8 cellular contexts compared by ENCODE assay signal in the genomic region with DNA sequence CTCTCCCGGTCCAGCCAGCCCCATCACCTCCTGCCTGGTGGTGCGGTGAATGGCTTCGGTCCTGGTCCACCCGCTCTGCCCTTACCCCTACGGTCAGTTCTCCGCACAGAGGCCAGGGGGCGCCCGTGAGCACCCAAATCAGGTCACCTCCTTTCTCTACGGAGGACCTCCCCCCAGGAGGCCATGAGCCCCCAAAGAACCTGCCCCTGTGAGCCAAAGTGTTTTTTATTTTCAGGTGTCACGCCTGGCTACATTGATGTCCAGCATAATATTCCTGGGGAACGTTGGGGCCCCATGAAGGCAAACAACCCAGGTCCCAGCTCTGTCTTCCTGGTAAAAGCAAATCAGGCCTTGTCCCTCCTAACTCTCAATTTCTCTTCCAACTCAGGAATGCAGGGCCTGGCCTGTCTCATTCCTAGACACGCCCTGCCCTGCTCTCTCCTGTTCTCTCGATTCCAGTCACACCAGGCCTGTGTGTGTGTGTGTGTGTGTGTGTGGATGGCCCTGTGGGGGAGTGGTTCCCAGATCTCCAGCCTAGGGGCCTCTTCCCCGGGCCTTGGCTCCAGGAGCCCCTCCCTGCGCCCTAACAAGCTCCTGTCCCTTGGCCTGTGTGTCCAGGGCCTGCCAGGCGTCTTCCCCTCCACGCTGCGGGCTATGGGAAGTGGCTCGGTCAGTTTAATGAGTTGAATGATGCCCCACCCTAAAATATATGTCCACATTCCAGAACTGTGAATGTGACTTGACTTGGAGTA. TPM values are rescaled to one million over a fixed set of nuclear protein-coding genes. Genes with fewer than 3 reads are reported as not detected.
DNase-seq lines count a peak whose midpoint lies in the region; ATAC-seq and TF ChIP-seq lines count a peak whose summit lies in the region.

No MANE protein-coding gene starts in this region.

- H3K4me3 ChIP-seq in Peyer's patch (no peak overlapping the region), retinal pigment epithelial cell (ENCODE audit: low read length) (no peak overlapping the region), ovary (no peak overlapping the region)

- no peaks in the 10 kb centered on the region for H3K36me3 Mint-ChIP-seq in activated T-helper 17 cell treated with anti-CD3 and anti-CD28 coated beads, Interleukin-2, amount 50 U/mL, for 72 hours (ENCODE audit: low read depth)

- TF ChIP-seq EP300 in ovary (IDR thresholded peaks at IDR 0.05), result no peak

- H3K4me3 Mint-ChIP-seq in activated T-helper 17 cell treated with anti-CD3 and anti-CD28 coated beads, Interleukin-2, amount 50 U/mL, for 72 hours, result peak overlapping the region; percentile 46

- H3K4me1 ChIP-seq in Peyer's patch, result peaks cover 0 to 9% (median 0%) of the 10 kb centered on the region in 4 donors
- no peaks in the 10 kb centered on the region for H3K4me1 ChIP-seq in ovary (ENCODE audit: insufficient read depth)

- peak overlapping the region; percentile 70 for H3K27ac Mint-ChIP-seq in activated T-helper 17 cell treated with anti-CD3 and anti-CD28 coated beads, Interleukin-2, amount 50 U/mL, for 72 hours

- TF ChIP-seq POLR2A in Peyer's patch (IDR thresholded peaks at IDR 0.05) (no peak), ovary (IDR thresholded peaks at IDR 0.05) (no peak)

- H3K27me3 ChIP-seq in Peyer's patch (no peaks in the 10 kb centered on the region), ovary (no peaks in the 10 kb centered on the region)

- no peaks in the 10 kb centered on the region for H3K27me3 Mint-ChIP-seq in activated T-helper 17 cell treated with anti-CD3 and anti-CD28 coated beads, Interleukin-2, amount 50 U/mL, for 72 hours

- WGBS in ovary, 3 donors, result 50 to 57% (median 53%) methylated on average over 19 of the region's 19 CpGs

- H3K4me1 Mint-ChIP-seq in activated T-helper 17 cell treated with anti-CD3 and anti-CD28 coated beads, Interleukin-2, amount 50 U/mL, for 72 hours, result peaks cover 18% of the 10 kb centered on the region

- no peaks in the 10 kb centered on the region for H3K9me3 ChIP-seq in Peyer's patch
- no peaks in the 10 kb centered on the region for H3K9me3 ChIP-seq in ovary

- intact Hi-C loops in Right ventricle myocardium inferior (cut with DNase I) (no loop called here), cardiac septum (cut with DNase I) (no loop called here), ovary (cut with DNase I) (no loop called here)

- H3K27ac ChIP-seq in Peyer's patch (peak overlapping the region; percentile 5 to 70 (median 40)), ovary (no peak overlapping the region)

- H3K36me3 ChIP-seq in Peyer's patch (no peaks in the 10 kb centered on the region), ovary (no peaks in the 10 kb centered on the region)

- peak; percentile 88 for DNase-seq in Right ventricle myocardium inferior (ENCODE audit: missing footprints)
- no peak for DNase-seq in cardiac septum (ENCODE audit: low spot score)
- peak; percentile 45 to 81 (median 75) for DNase-seq in Peyer's patch
- peak; percentile 31 for DNase-seq in foreskin melanocyte
- no peak for DNase-seq in retinal pigment epithelial cell (ENCODE audit: low read depth)
- no peak for DNase-seq in cerebellum (ENCODE audit: low spot score)
- DNase-seq in ovary, result no peak

- peak; percentile 34 to 70 (median 68) for TF ChIP-seq CTCF in Peyer's patch (IDR thresholded peaks at IDR 0.05)
- peak; percentile 89 for TF ChIP-seq CTCF in retinal pigment epithelial cell (conservative IDR thresholded peaks at IDR 0.05; ENCODE audit: low read depth, low read length)
- no peak for TF ChIP-seq CTCF in ovary (IDR thresholded peaks at IDR 0.05)

- ATAC-seq in Right ventricle myocardium inferior, result no peak
- peak; percentile 83 for ATAC-seq in activated T-helper 17 cell treated with anti-CD3 and anti-CD28 coated beads, Interleukin-2, amount 50 U/mL, for 72 hours (replicated peaks)

- H3K9me3 Mint-ChIP-seq in activated T-helper 17 cell treated with anti-CD3 and anti-CD28 coated beads, Interleukin-2, amount 50 U/mL, for 72 hours, result no peaks in the 10 kb centered on the region

RNA-seq across cellular contexts. Expression of a gene that starts 9.7 kb away (rescaled TPM):
- total RNA-seq in Right ventricle myocardium inferior (50.0 TPM), cardiac septum (49.5 TPM), Peyer's patch (10 to 100 TPM; 45.8 to 68.5 (median 65.2) TPM), cerebellum (25.8 TPM), ovary (10 to 100 TPM; 33.7 to 64.5 (median 41.8) TPM)
- 10 to 100 TPM; 23.4 to 44.9 TPM for total RNA-seq in activated T-helper 17 cell treated with anti-CD3 and anti-CD28 coated beads, Interleukin-2, amount 50 U/mL, for 72 hours
- polyA plus RNA-seq in ovary, result 10 to 100 TPM; 14.7 to 40.9 TPM

RNA-seq across cellular contexts. Expression of a gene that starts 12.5 kb away (rescaled TPM):
- 46.9 TPM for total RNA-seq in Right ventricle myocardium inferior
- total RNA-seq in cardiac septum, result 61.6 TPM
- total RNA-seq in Peyer's patch, result 10 to 100 TPM; 34.5 to 60.2 (median 54.1) TPM
- 100 to 1,000 TPM in 1 of 2 donors, 10 to 100 TPM in 1; 79.4 to 140 TPM for total RNA-seq in activated T-helper 17 cell treated with anti-CD3 and anti-CD28 coated beads, Interleukin-2, amount 50 U/mL, for 72 hours
- 26.3 TPM for total RNA-seq in cerebellum
- total RNA-seq in ovary, result 100 to 1,000 TPM in 3 of 7 donors, 10 to 100 TPM in 4; 53.7 to 151 (median 75.1) TPM
- polyA plus RNA-seq in ovary, result 100 to 1,000 TPM in 1 of 2 donors, 10 to 100 TPM in 1; 52.4 to 123 TPM

RNA-seq across cellular contexts. Expression of a gene that starts 23.7 kb away (rescaled TPM):
- total RNA-seq in Right ventricle myocardium inferior (77.4 TPM), cardiac septum (62.0 TPM), Peyer's patch (100 to 1,000 TPM in 1 of 4 donors, 10 to 100 TPM in 3; 24.8 to 103 (median 78.7) TPM), cerebellum (15.7 TPM), ovary (100 to 1,000 TPM in 2 of 7 donors, 10 to 100 TPM in 5; 22.3 to 115 (median 78.2) TPM)
- 100 to 1,000 TPM; 100 to 139 TPM for total RNA-seq in activated T-helper 17 cell treated with anti-CD3 and anti-CD28 coated beads, Interleukin-2, amount 50 U/mL, for 72 hours
- polyA plus RNA-seq in ovary, result 10 to 100 TPM; 92.4 to 97.4 TPM

RNA-seq across cellular contexts. Expression of a gene that starts 30.5 kb away (rescaled TPM):
- total RNA-seq in Right ventricle myocardium inferior (not detected), cardiac septum (not detected), Peyer's patch (not detected), cerebellum (0.27 TPM), ovary (under 1 TPM in 3 of 7 donors, not detected in 4; 0.18 to 0.92 (median 0.32) TPM)
- total RNA-seq in activated T-helper 17 cell treated with anti-CD3 and anti-CD28 coated beads, Interleukin-2, amount 50 U/mL, for 72 hours, result under 1 TPM in 1 of 2 donors, not detected in 1; 0.17 TPM
- polyA plus RNA-seq in ovary, result not detected

Comparison
In these comparisons a context has a peak if more than half of its experiments do, and no peak if none do; other contexts are left out.
1. DNase-seq: peak in Right ventricle myocardium inferior (single experiment), Peyer's patch (3 of 3) and foreskin melanocyte (single experiment); none in cardiac septum (single experiment), retinal pigment epithelial cell (single experiment), cerebellum (single experiment) and ovary (0 of 5).
2. H3K27ac ChIP-seq: peak in Peyer's patch (4 of 4); none in ovary (0 of 2).
3. CTCF ChIP-seq: peak in Peyer's patch (6 of 6) and retinal pigment epithelial cell (single experiment); none in ovary (0 of 3).